ENCODE assay signal across 8 cellular contexts in the genomic region with DNA sequence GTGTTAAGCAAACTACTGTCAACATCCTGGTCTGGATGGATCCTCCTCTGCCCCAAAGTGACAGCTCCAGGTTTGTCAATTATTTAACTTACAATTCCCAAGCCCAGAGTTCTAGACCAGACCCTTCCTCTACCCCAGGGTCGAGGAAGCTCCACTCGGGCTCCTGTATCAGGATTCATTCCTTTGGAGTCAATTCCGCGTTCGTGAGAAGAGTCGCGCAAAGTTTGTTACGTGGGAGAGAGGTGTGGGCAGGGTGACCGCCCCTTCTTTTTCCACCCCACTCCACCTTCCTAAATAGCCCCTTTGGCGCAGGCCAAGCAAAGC. TPM values are rescaled to one million over a fixed set of nuclear protein-coding genes. Genes with fewer than 3 reads are reported as not detected.
DNase-seq lines count a peak whose midpoint lies in the region; ATAC-seq and TF ChIP-seq lines count a peak whose summit lies in the region.

No MANE protein-coding gene starts in this region.

- H3K23ac ChIP-seq in H9 (ENCODE audit: insufficient read length, low read depth, low read length), result no peak overlapping the region

- no peaks in the 10 kb centered on the region for H3K27me3 Mint-ChIP-seq in H9 (ENCODE audit: low read depth)
- H3K27me3 Mint-ChIP-seq in activated B cell treated with CpG ODN at 0.5 μM for 24 hours, result no peaks in the 10 kb centered on the region

- no peak for ATAC-seq in activated B cell treated with CpG ODN at 0.5 μM for 24 hours (ENCODE audit: low read depth)
- ATAC-seq in right cardiac atrium, result no peak
- no peak for ATAC-seq in GM19452 (IDR thresholded peaks at IDR 0.05; ENCODE audit: unreplicated experiment)

- POLR2A ChIA-PET in activated B cell treated with CpG ODN at 0.5 μM for 24 hours (lab: Charles Lee), result interaction anchor here (0.6 to 1.9 kb wide), 3 partner anchors 56 to 591 kb away, joined by 3 to 25 read pairs (median 3); a partner anchor contains a TSS

- no peak overlapping the region for H3T11ph ChIP-seq in H9 (ENCODE audit: low read length)

- H2BK5ac ChIP-seq in H9 (ENCODE audit: insufficient read length, low read length), result no peak overlapping the region

- peaks cover 6 to 11% of the 10 kb centered on the region in 2 experiments; a peak in 4 of 5 replicates for H3K9me3 Mint-ChIP-seq in H9
- H3K9me3 Mint-ChIP-seq in activated B cell treated with CpG ODN at 0.5 μM for 24 hours, result peaks cover 3% of the 10 kb centered on the region

- TF ChIP-seq CTCF in H9 (conservative IDR thresholded peaks at IDR 0.05), result no peak
- TF ChIP-seq CTCF in activated B cell treated with CpG ODN at 0.5 μM for 24 hours (IDR thresholded peaks at IDR 0.05), result no peak

- H3K4ac ChIP-seq in H9 (ENCODE audit: low read depth, low read length), result no peak overlapping the region

- H3K4me1 ChIP-seq in H9 (ENCODE audit: insufficient read depth, low read length) (no peaks in the 10 kb centered on the region), right cardiac atrium (ENCODE audit: control insufficient read depth, insufficient read depth, low read length) (peaks cover 2% of the 10 kb centered on the region), skeletal muscle satellite cell (ENCODE audit: control insufficient read depth, insufficient read depth, low read length) (peaks cover 8% of the 10 kb centered on the region)

- CTCF ChIA-PET in activated B cell treated with CpG ODN at 0.5 μM for 24 hours (lab: Charles Lee), result no interaction called here

- no peaks in the 10 kb centered on the region for H3K79me1 ChIP-seq in H9 (ENCODE audit: insufficient read depth, low read depth, low read length, poor library complexity, severe bottlenecking)

- no peak overlapping the region for H2AFZ ChIP-seq in H9 (ENCODE audit: low read length)

- H3K18ac ChIP-seq in H9 (ENCODE audit: insufficient read length, low read depth, low read length), result no peak overlapping the region

- H3K9ac ChIP-seq in H9 (ENCODE audit: extremely low read depth, insufficient read length, low read length) (peak overlapping the region; percentile 71), skeletal muscle satellite cell (ENCODE audit: low read depth, low read length) (peak overlapping the region; percentile 92)

- no peak overlapping the region for H2BK12ac ChIP-seq in H9 (ENCODE audit: insufficient read length, low read depth, low read length)

- H3K4me1 Mint-ChIP-seq in H9, result peaks cover 5% of the 10 kb centered on the region in 2 experiments
- peaks cover 62% of the 10 kb centered on the region for H3K4me1 Mint-ChIP-seq in activated B cell treated with CpG ODN at 0.5 μM for 24 hours

- no peak overlapping the region for H4K5ac ChIP-seq in H9 (ENCODE audit: insufficient read length, low read depth, low read length)

- H2BK15ac ChIP-seq in H9 (ENCODE audit: low read depth, low read length), result no peak overlapping the region

- H3K36me3 ChIP-seq in skeletal muscle satellite cell (ENCODE audit: insufficient read depth, low read length), result peaks cover 8% of the 10 kb centered on the region

- WGBS in H9 (ENCODE audit: extremely low coverage, insufficient read length, low lambda C conversion rate), result no CpG with 5 or more reads among the region's 10 CpGs
- WGBS in right cardiac atrium, result under 1% methylated on average over 10 of the region's 10 CpGs

- peaks cover 6% of the 10 kb centered on the region for H3K23me2 ChIP-seq in H9 (ENCODE audit: insufficient read length, low read depth, low read length, poor library complexity, severe bottlenecking)

- H3K4me2 ChIP-seq in H9 (ENCODE audit: insufficient read depth, insufficient read length, low read length), result peak overlapping the region; percentile 90
- peak overlapping the region; percentile 92 for H3K4me2 ChIP-seq in skeletal muscle satellite cell (ENCODE audit: low read length)

- no peak overlapping the region for H3K14ac ChIP-seq in H9 (ENCODE audit: insufficient read depth, low read length)

- H4K20me1 ChIP-seq in H9 (ENCODE audit: control insufficient read depth, insufficient read depth, insufficient read length), result no peaks in the 10 kb centered on the region

- H4K8ac ChIP-seq in H9 (replicated peaks; ENCODE audit: insufficient read length, low read depth, low read length), result no peak overlapping the region

- H3K56ac ChIP-seq in H9 (ENCODE audit: insufficient read length, low read depth, low read length), result no peak overlapping the region

- H3K4me3 ChIP-seq in right cardiac atrium (ENCODE audit: low read length), result peak overlapping the region; percentile 72
- H3K4me3 ChIP-seq in skeletal muscle satellite cell (ENCODE audit: low read length), result peak overlapping the region; percentile 93

- H3K9me3 ChIP-seq in H9 (ENCODE audit: control insufficient read depth, low read depth, low read length) (no peaks in the 10 kb centered on the region), right cardiac atrium (ENCODE audit: control insufficient read depth, low read length) (no peaks in the 10 kb centered on the region), skeletal muscle satellite cell (replicated peaks; ENCODE audit: low read length) (no peaks in the 10 kb centered on the region)

- H3K4me3 Mint-ChIP-seq in H9, result peak overlapping the region; percentile 92 to 97
- H3K4me3 Mint-ChIP-seq in activated B cell treated with CpG ODN at 0.5 μM for 24 hours, result peak overlapping the region; percentile 96

- no peak overlapping the region for H2BK120ac ChIP-seq in H9 (ENCODE audit: low read depth, low read length, poor library complexity, severe bottlenecking)

- DNase-seq in H9 (no peak), activated B cell treated with CpG ODN at 0.5 μM for 24 hours (no peak), right cardiac atrium (no peak), NAMALWA (ENCODE audit: low spot score) (no peak), UCSD-AML1 (lab: John Stamatoyannopoulos, UW; ENCODE audit: unreplicated experiment) (no peak), nucleus accumbens (lab: John Stamatoyannopoulos, UW) (no peak)

- H3K27me3 ChIP-seq in H9 (ENCODE audit: insufficient read depth, low read length), result no peaks in the 10 kb centered on the region
- H3K27me3 ChIP-seq in right cardiac atrium (ENCODE audit: control insufficient read depth, insufficient read depth), result no peaks in the 10 kb centered on the region
- H3K27me3 ChIP-seq in skeletal muscle satellite cell (ENCODE audit: control insufficient read depth, insufficient read depth, low read length), result no peaks in the 10 kb centered on the region

- no peaks in the 10 kb centered on the region for H3K79me2 ChIP-seq in H9 (ENCODE audit: insufficient read depth, low read length)

- H3K27ac Mint-ChIP-seq in H9 (peak overlapping the region in 1 of 3 experiments; percentile 53; a peak in 2 of 7 replicates), activated B cell treated with CpG ODN at 0.5 μM for 24 hours (peak overlapping the region; percentile 76)

- intact Hi-C loops in activated B cell treated with CpG ODN at 0.5 μM for 24 hours (cut with micrococcal nuclease), result loop anchor here (1.0 to 5.0 kb wide), 2 partner anchors 312 to 576 kb away; a partner anchor contains a TSS
- intact Hi-C loops in right cardiac atrium (cut with DNase I), result no loop called here

- H3K36me3 Mint-ChIP-seq in H9 (ENCODE audit: insufficient read depth in 1 of 3, low read depth in 3 of 3), result peaks cover 6 to 10% (median 7%) of the 10 kb centered on the region in 3 experiments
- peaks cover 17% of the 10 kb centered on the region for H3K36me3 Mint-ChIP-seq in activated B cell treated with CpG ODN at 0.5 μM for 24 hours (ENCODE audit: low read depth)

- H2BK20ac ChIP-seq in H9 (ENCODE audit: low read depth, low read length, poor library complexity, severe bottlenecking), result no peak overlapping the region

- H3K27ac ChIP-seq in H9 (ENCODE audit: insufficient read length, low read depth, low read length) (no peak overlapping the region), right cardiac atrium (ENCODE audit: low read length) (peak overlapping the region; percentile 22)

- H2AK5ac ChIP-seq in H9 (ENCODE audit: insufficient read length, low read length), result no peak overlapping the region

- H4K91ac ChIP-seq in H9 (ENCODE audit: insufficient read length, low read depth, low read length), result no peak overlapping the region

RNA-seq across cellular contexts. Expression of a gene that starts 0.5 kb away (rescaled TPM):
- total RNA-seq in H9 (2021) (27.5 and 29.3 TPM in 2 replicates), activated B cell treated with CpG ODN at 0.5 μM for 24 hours (52.9 and 55.4 TPM in 2 replicates), right cardiac atrium (10 to 100 TPM; 57.4 to 77.7 (median 65.1) TPM)
- polyA plus RNA-seq in right cardiac atrium, result 13.9 TPM
- 60.7 and 64.1 TPM in 2 replicates for total RNA-seq in skeletal muscle satellite cell (2012; rRNA removed)
